Comparison of ENCODE assay signal across 1 cellular context in the genomic region with DNA sequence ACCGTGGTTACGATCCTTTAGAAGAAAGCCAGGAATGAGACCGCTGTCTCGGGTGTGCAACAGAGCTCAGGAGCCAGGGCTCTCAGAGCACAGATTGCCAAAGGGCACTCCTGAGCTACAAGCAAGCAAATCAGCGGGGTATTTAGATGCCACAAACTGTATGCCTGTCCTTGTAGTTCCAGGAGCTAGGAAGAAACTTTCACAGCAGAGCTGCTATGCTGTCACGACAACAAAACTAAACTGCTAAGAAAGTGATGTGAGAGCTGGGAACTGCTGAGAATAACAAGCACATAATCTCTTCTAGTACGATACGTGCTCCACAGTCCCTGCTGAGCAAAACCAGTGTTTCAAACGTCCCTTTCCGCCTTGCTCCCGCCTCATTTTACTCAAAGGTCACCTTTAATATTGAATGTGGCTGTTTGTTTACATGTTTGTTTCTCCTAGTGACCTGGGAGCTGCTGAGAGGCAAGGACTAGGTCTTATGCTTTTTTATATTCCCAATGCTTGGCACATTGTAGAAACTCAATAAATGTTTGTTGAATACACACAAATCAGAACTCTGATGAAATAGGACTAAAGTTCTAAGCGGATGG.
TF ChIP-seq lines count a peak whose summit lies in the region.

No MANE protein-coding gene starts in this region.

TF ChIP-seq in HepG2, 621 proteins besides CTCF, POLR2A, EP300 and RAD21:
- TF ChIP-seq ASH2L (IDR thresholded peaks at IDR 0.05; ENCODE audit: insufficient read length, low read depth, low read length) (peak; percentile 14), ZNF773 (CRISPR knock-in tag; IDR thresholded peaks at IDR 0.05; ENCODE audit: borderline replicate concordance) (no peak), ZMAT3 (CRISPR knock-in tag; conservative IDR thresholded peaks at IDR 0.05) (0 out of 2 replicates have a peak, but pooled peaks have one; percentile 4), POLR2G (IDR thresholded peaks at IDR 0.05; ENCODE audit: low read depth, low read length) (0 out of 2 replicates have a peak, but pooled peaks have one; percentile 29), FOXP1 (IDR thresholded peaks at IDR 0.05) (no peak), FOXP1 (CRISPR knock-in tag; IDR thresholded peaks at IDR 0.05) (peak; percentile 21; the same call in 1 of the 2 replicates), GABPA (IDR thresholded peaks at IDR 0.05; ENCODE audit: low read depth, low read length) (no peak), GABPA (CRISPR knock-in tag; IDR thresholded peaks at IDR 0.05; ENCODE audit: low read depth) (peak; percentile 39; the same call in 1 of the 2 replicates), FOXA3 (CRISPR knock-in tag; IDR thresholded peaks at IDR 0.05) (0 out of 2 replicates have a peak, but pooled peaks have one; percentile 8), SMAD3 (CRISPR knock-in tag; IDR thresholded peaks at IDR 0.05) (no peak), ZNF441 (CRISPR knock-in tag; IDR thresholded peaks at IDR 0.05; ENCODE audit: borderline replicate concordance) (0 out of 2 replicates have a peak, but pooled peaks have one; percentile 9), KLF9 (CRISPR knock-in tag; IDR thresholded peaks at IDR 0.05; ENCODE audit: low read depth) (no peak), ZMYM4 (CRISPR knock-in tag; IDR thresholded peaks at IDR 0.05) (0 out of 2 replicates have a peak, but pooled peaks have one; percentile 2), POLR2AphosphoS5 (IDR thresholded peaks at IDR 0.05; ENCODE audit: low read depth, low read length) (peak; percentile 43; the same call in 1 of the 2 replicates), ZNF781 (CRISPR knock-in tag; IDR thresholded peaks at IDR 0.05; ENCODE audit: borderline replicate concordance, not compliant biosample characterization) (no peak), NRL (CRISPR knock-in tag; IDR thresholded peaks at IDR 0.05; ENCODE audit: borderline replicate concordance) (no peak)
- TF ChIP-seq, protein P1, sequence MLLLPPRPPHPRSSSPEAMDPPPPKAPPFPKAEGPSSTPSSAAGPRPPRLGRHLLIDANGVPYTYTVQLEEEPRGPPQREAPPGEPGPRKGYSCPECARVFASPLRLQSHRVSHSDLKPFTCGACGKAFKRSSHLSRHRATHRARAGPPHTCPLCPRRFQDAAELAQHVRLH (CRISPR knock-in tag; IDR thresholded peaks at IDR 0.05; ENCODE audit: borderline replicate concordance, low read depth): 0 out of 2 replicates have a peak, but pooled peaks have one; percentile 9
- TF ChIP-seq, protein P2, sequence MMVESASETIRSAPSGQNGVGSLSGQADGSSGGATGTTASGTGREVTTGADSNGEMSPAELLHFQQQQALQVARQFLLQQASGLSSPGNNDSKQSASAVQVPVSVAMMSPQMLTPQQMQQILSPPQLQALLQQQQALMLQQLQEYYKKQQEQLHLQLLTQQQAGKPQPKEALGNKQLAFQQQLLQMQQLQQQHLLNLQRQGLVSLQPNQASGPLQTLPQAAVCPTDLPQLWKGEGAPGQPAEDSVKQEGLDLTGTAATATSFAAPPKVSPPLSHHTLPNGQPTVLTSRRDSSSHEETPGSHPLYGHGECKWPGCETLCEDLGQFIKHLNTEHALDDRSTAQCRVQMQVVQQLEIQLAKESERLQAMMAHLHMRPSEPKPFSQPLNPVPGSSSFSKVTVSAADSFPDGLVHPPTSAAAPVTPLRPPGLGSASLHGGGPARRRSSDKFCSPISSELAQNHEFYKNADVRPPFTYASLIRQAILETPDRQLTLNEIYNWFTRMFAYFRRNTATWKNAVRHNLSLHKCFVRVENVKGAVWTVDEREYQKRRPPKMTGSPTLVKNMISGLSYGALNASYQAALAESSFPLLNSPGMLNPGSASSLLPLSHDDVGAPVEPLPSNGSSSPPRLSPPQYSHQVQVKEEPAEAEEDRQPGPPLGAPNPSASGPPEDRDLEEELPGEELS (CRISPR knock-in tag; IDR thresholded peaks at IDR 0.05): peak; percentile 48; the same call in 1 of the 2 replicates
- TF ChIP-seq, protein P3, sequence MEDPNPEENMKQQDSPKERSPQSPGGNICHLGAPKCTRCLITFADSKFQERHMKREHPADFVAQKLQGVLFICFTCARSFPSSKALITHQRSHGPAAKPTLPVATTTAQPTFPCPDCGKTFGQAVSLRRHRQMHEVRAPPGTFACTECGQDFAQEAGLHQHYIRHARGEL (CRISPR knock-in tag; IDR thresholded peaks at IDR 0.05): no peak
- TF ChIP-seq, protein P4, sequence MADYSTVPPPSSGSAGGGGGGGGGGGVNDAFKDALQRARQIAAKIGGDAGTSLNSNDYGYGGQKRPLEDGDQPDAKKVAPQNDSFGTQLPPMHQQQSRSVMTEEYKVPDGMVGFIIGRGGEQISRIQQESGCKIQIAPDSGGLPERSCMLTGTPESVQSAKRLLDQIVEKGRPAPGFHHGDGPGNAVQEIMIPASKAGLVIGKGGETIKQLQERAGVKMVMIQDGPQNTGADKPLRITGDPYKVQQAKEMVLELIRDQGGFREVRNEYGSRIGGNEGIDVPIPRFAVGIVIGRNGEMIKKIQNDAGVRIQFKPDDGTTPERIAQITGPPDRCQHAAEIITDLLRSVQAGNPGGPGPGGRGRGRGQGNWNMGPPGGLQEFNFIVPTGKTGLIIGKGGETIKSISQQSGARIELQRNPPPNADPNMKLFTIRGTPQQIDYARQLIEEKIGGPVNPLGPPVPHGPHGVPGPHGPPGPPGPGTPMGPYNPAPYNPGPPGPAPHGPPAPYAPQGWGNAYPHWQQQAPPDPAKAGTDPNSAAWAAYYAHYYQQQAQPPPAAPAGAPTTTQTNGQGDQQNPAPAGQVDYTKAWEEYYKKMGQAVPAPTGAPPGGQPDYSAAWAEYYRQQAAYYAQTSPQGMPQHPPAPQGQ (CRISPR knock-in tag; IDR thresholded peaks at IDR 0.05; ENCODE audit: borderline replicate concordance): no peak
